8 cellular contexts compared by ENCODE assay signal in genomic region chrX:100615015-100615414, GRCh38. TPM values are rescaled to one million over a fixed set of nuclear protein-coding genes. Genes with fewer than 3 reads are reported as not detected.
DNase-seq lines count a peak whose midpoint lies in the region; ATAC-seq and TF ChIP-seq lines count a peak whose summit lies in the region.

No MANE protein-coding gene starts in this region.

- no peaks in the 10 kb centered on the region for H3K4me1 Mint-ChIP-seq in MCF 10A (ENCODE audit: insufficient read depth, unreplicated experiment)

- ATAC-seq in HG02571 (IDR thresholded peaks at IDR 0.05; ENCODE audit: unreplicated experiment): peak; percentile 91
- ATAC-seq in mucosa of descending colon: peak; percentile 82

- H3K4me3 ChIP-seq in GM12875 (ENCODE audit: low read depth, low read length) (no peak overlapping the region), mucosa of descending colon (no peak overlapping the region), lower leg skin (ENCODE audit: low read depth, poor library complexity, severe bottlenecking) (no peak overlapping the region)

- H3K27me3 Mint-ChIP-seq in MCF 10A (ENCODE audit: insufficient read depth, unreplicated experiment): peaks cover 52% of the 10 kb centered on the region

- TF ChIP-seq CTCF in GM12875 (IDR thresholded peaks at IDR 0.05; ENCODE audit: borderline replicate concordance, insufficient read depth, low read depth, low read length) (peak; percentile 60; the same call in 1 of the 2 replicates), MCF 10A (IDR thresholded peaks at IDR 0.05; ENCODE audit: unreplicated experiment) (peak; percentile 34), mucosa of descending colon (IDR thresholded peaks at IDR 0.05) (no peak), lower leg skin (IDR thresholded peaks at IDR 0.05) (no peak)

- peak; percentile 46 for DNase-seq in AG08396 (ENCODE audit: low spot score)
- DNase-seq in MV-4-11 (lab: John Stamatoyannopoulos, UW): peak; percentile 2
- DNase-seq in MCF 10A (ENCODE audit: unreplicated experiment): peak; percentile 59
- DNase-seq in mucosa of descending colon: peak in 1 of 3 donors; percentile 38
- no peak for DNase-seq in lower leg skin (ENCODE audit: low spot score in 2 of 2)
- no peak for DNase-seq in NCI-H1930 (lab: John Stamatoyannopoulos, UW)

- no TSS peak for BruUV-seq in MCF 10A (replicated peaks; lab: Mats Ljungman, UMichigan)

- no peak overlapping the region for H3K27ac Mint-ChIP-seq in MCF 10A (ENCODE audit: low read depth, unreplicated experiment)

- WGBS in lower leg skin, 2 donors: 17 to 23% methylated on average over 3 of the region's 3 CpGs

- intact Hi-C loops in MCF 10A (cut with micrococcal nuclease) (loop anchor here (10.0 kb wide), 1 partner anchor 170 kb away; no protein-coding TSS in a partner anchor), mucosa of descending colon (cut with DNase I, micrococcal nuclease) (no loop called here), lower leg skin (cut with DNase I; ENCODE audit: low total_unique reads) (no loop called here)

- H3K36me3 ChIP-seq in mucosa of descending colon (ENCODE audit: low read depth): no peaks in the 10 kb centered on the region

- no peak overlapping the region for H3K4me3 Mint-ChIP-seq in MCF 10A (ENCODE audit: unreplicated experiment)

- POLR2A ChIA-PET in MCF 10A (lab: Yijun Ruan, JAX): interaction anchor here (0.5 kb wide), 1 partner anchor 37 kb away, joined by 4 read pairs; no protein-coding TSS in a partner anchor

- no peaks in the 10 kb centered on the region for H3K9me3 Mint-ChIP-seq in MCF 10A (ENCODE audit: unreplicated experiment)

- no peak for TF ChIP-seq POLR2A in lower leg skin (IDR thresholded peaks at IDR 0.05)

- no peaks in the 10 kb centered on the region for H3K36me3 Mint-ChIP-seq in MCF 10A (ENCODE audit: insufficient read depth, unreplicated experiment)

- no peaks in the 10 kb centered on the region for H3K9me3 ChIP-seq in mucosa of descending colon

- CTCF ChIA-PET in MCF 10A (lab: Yijun Ruan, JAX): interaction anchor here (0.6 to 1.7 kb wide), 12 partner anchors 8 to 271 kb away, joined by 3 to 9 read pairs (median 4); partner anchors contain the start of gene TSPAN6

- H3K4me1 ChIP-seq in mucosa of descending colon (ENCODE audit: low read depth): no peaks in the 10 kb centered on the region

RNA-seq across cellular contexts. Expression of gene TSPAN6, which starts 21.6 kb away (rescaled TPM):
- total RNA-seq in MCF 10A (2022): 4.9 and 5.6 TPM in 2 replicates
- 100 to 1,000 TPM in 2 of 3 donors, 10 to 100 TPM in 1; 63.0 to 132 (median 111) TPM for total RNA-seq in mucosa of descending colon
- total RNA-seq in lower leg skin: 10 to 100 TPM in 3 of 4 donors, 1 to 10 TPM in 1; 8.2 to 20.1 (median 15.9) TPM

RNA-seq across cellular contexts. Expression of gene SRPX2, which starts 29.0 kb away (rescaled TPM):
- total RNA-seq in MCF 10A (2022) (4.7 and 5.3 TPM in 2 replicates), mucosa of descending colon (10 to 100 TPM in 2 of 3 donors, 1 to 10 TPM in 1; 3.3 to 17.6 (median 13.9) TPM), lower leg skin (10 to 100 TPM in 1 of 4 donors, 1 to 10 TPM in 3; 8.1 to 17.6 (median 8.7) TPM)

RNA-seq across cellular contexts. Expression of gene TNMD, which starts 30.3 kb away (rescaled TPM):
- not detected in 2 replicates for total RNA-seq in MCF 10A (2022)
- 1 to 10 TPM in 1 of 3 donors, under 1 TPM in 2; 0.60 to 1.5 (median 0.77) TPM for total RNA-seq in mucosa of descending colon
- 1 to 10 TPM in 2 of 4 donors, under 1 TPM in 2; 0.84 to 1.8 (median 0.99) TPM for total RNA-seq in lower leg skin

Comparison
In these comparisons a context has a peak if more than half of its experiments do, and no peak if none do; other contexts are left out.
1. DNase-seq: peak in AG08396 (single experiment), MV-4-11 (single experiment) and MCF 10A (single experiment); none in lower leg skin (0 of 2) and NCI-H1930 (0 of 2).
2. CTCF ChIP-seq: peak in GM12875 (single experiment) and MCF 10A (single experiment); none in mucosa of descending colon (single experiment) and lower leg skin (0 of 3).